ENCODE assay signal across 21 cellular contexts in genomic region chr4:178293601-178294000, GRCh38.
"Had no signal": no experiment of that assay in that cellular context is flagged by ENCODE, and none has a peak within 500 bp of the region (broad histone marks: within the 10 kb centered on the region; RNA-seq: fewer than 3 reads in every experiment).

No MANE protein-coding gene starts in this region.

- ATAC-seq: gastroesophageal sphincter; left lobe of liver; mucosa of descending colon; naive thymus-derived CD8-positive, alpha-beta T cell; psoas muscle; right lobe of liver; stimulated activated effector memory CD8-positive, alpha-beta T cell treated with anti-CD3 and anti-CD28 coated beads, Interleukin-12 subunit alpha, Interleukin-12 subunit beta, amount 100 ng/mL, for 72 hours; stimulated activated naive CD8-positive, alpha-beta T cell treated with anti-CD3 and anti-CD28 coated beads, Interleukin-15, Interleukin-2, amounts not matched to agents 100 U/mL and 50 U/mL, for 24 hours; upper lobe of right lung had no signal

- H3K4me3 ChIP-seq: esophagus squamous epithelium, gastroesophageal sphincter, mucosa of descending colon, psoas muscle, right lobe of liver, suprapubic skin, thyroid gland, upper lobe of right lung, vagina had no signal

- H3K27me3 ChIP-seq: esophagus squamous epithelium, gastroesophageal sphincter, neutrophil, right lobe of liver, suprapubic skin, thyroid gland, upper lobe of right lung, vagina had no signal

- H3K9me3 ChIP-seq: gastroesophageal sphincter, mucosa of descending colon, neutrophil, psoas muscle, right lobe of liver, suprapubic skin, thyroid gland, upper lobe of right lung, vagina had no signal

- H3K4me1 ChIP-seq: esophagus squamous epithelium, gastroesophageal sphincter, psoas muscle, right lobe of liver, suprapubic skin, thyroid gland, upper lobe of right lung, vagina had no signal

- H3K36me3 ChIP-seq: esophagus squamous epithelium, gastroesophageal sphincter, neutrophil, right lobe of liver, suprapubic skin, thyroid gland, upper lobe of right lung, vagina had no signal

- DNase-seq: dermis blood vessel endothelial cell; esophagus squamous epithelium; foreskin fibroblast; glutamatergic neuron; mammary epithelial cell; mucosa of descending colon; naive thymus-derived CD8-positive, alpha-beta T cell; psoas muscle; retina; right lobe of liver; stimulated activated CD4-positive, alpha-beta T cell treated with anti-CD3 and anti-CD28 coated beads, Interleukin-4, amount 100 ng/mL, for 1 hour; stimulated activated CD8-positive, alpha-beta memory T cell treated with anti-CD3 and anti-CD28 coated beads, Interleukin-4, amount 100 ng/mL, for 48 hours; stimulated activated naive CD8-positive, alpha-beta T cell treated with anti-CD3 and anti-CD28 coated beads, Interleukin-15, Interleukin-2, amounts not matched to agents 100 U/mL and 50 U/mL, for 24 hours; thyroid gland; upper lobe of right lung had no signal

- H3K27ac ChIP-seq: esophagus squamous epithelium, gastroesophageal sphincter, neutrophil, psoas muscle, right lobe of liver, suprapubic skin, thyroid gland, upper lobe of right lung, vagina had no signal
